ENCODE assay signal across 18 cellular contexts in genomic region chr4:155614111-155614762, GRCh38. TPM values are rescaled to one million over a fixed set of nuclear protein-coding genes. Genes with fewer than 3 reads are reported as not detected.
DNase-seq lines count a peak whose midpoint lies in the region; ATAC-seq, FAIRE-seq and TF ChIP-seq lines count a peak whose summit lies in the region.
"Had no signal": no experiment of that assay in that cellular context is flagged by ENCODE, and none has a peak within 500 bp of the region (broad histone marks: within the 10 kb centered on the region; RNA-seq: fewer than 3 reads in every experiment).

No MANE protein-coding gene starts in this region.

- CTCF ChIA-PET in IMR-90 (lab: Yijun Ruan, JAX) (no interaction called here), RWPE1 (lab: Yijun Ruan, JAX) (no interaction called here)

- H3K79me1 ChIP-seq in IMR-90 (ENCODE audit: low read depth in 1 of 2, low read length in 2 of 2): no peaks in the 10 kb centered on the region

- H2BK15ac ChIP-seq in IMR-90 (ENCODE audit: low read depth, low read length): no peak overlapping the region

- H2AFZ ChIP-seq in IMR-90 (replicated peaks; ENCODE audit: low read length, poor library complexity): no peak overlapping the region

- dilution Hi-C loops in IMR-90 (cut with HindIII; ENCODE audit: low sequenced_read_pairs, unreplicated experiment): no loop called here

- H3K56ac ChIP-seq in IMR-90 (ENCODE audit: extremely low read depth, insufficient read depth, low read length): no peak overlapping the region

- in situ Hi-C loops in IMR-90 (cut with MboI; ENCODE audit: low sequenced_read_pairs): no loop called here

- H4K20me1 ChIP-seq in IMR-90 (ENCODE audit: insufficient read depth, low read length): no peaks in the 10 kb centered on the region

- no peak for TF ChIP-seq CTCF in IMR-90 (conservative IDR thresholded peaks at IDR 0.05; ENCODE audit: low read depth, low read length)
- TF ChIP-seq CTCF in choroid plexus epithelial cell (conservative IDR thresholded peaks at IDR 0.05; ENCODE audit: low read depth, low read length): no peak
- no peak for TF ChIP-seq CTCF in RWPE1 (conservative IDR thresholded peaks at IDR 0.05; ENCODE audit: low read depth)

- H3K23ac ChIP-seq in IMR-90 (ENCODE audit: low read depth, low read length): no peak overlapping the region

- no peak overlapping the region for H2AK9ac ChIP-seq in IMR-90 (replicated peaks; ENCODE audit: low read depth, low read length, poor library complexity)

- H3K27me3 ChIP-seq in IMR-90 (ENCODE audit: control insufficient read depth, insufficient read depth, low read length): no peaks in the 10 kb centered on the region
- H3K27me3 ChIP-seq: SJCRH30 had no signal

- no peak overlapping the region for H2AK5ac ChIP-seq in IMR-90 (ENCODE audit: low read depth, low read length)

- H3K4me2 ChIP-seq in IMR-90 (ENCODE audit: low read depth, low read length): no peak overlapping the region

- H3K9me3 ChIP-seq in IMR-90 (ENCODE audit: control insufficient read depth, insufficient read depth, low read length): no peaks in the 10 kb centered on the region
- H3K9me3 ChIP-seq: SJCRH30 had no signal

- no peaks in the 10 kb centered on the region for H3K36me3 ChIP-seq in IMR-90 (ENCODE audit: control insufficient read depth, insufficient read depth, low read length)
- H3K36me3 ChIP-seq: SJCRH30 had no signal

- H3K14ac ChIP-seq in IMR-90 (replicated peaks; ENCODE audit: low read depth, low read length): no peak overlapping the region

- peak; percentile 93 for ATAC-seq in IMR-90 (ENCODE audit: low read depth)
- no peak for ATAC-seq in HG03442 (IDR thresholded peaks at IDR 0.05; ENCODE audit: unreplicated experiment)

- no peak overlapping the region for H3K27ac ChIP-seq in IMR-90 (ENCODE audit: insufficient read depth, low read length)
- H3K27ac ChIP-seq in RWPE1: no peak overlapping the region
- H3K27ac ChIP-seq: SJCRH30 had no signal

- H4K5ac ChIP-seq in IMR-90 (ENCODE audit: low read depth, low read length): no peak overlapping the region

- no peaks in the 10 kb centered on the region for H3K4me1 ChIP-seq in IMR-90 (ENCODE audit: control insufficient read depth, insufficient read depth, low read length)
- H3K4me1 ChIP-seq: SJCRH30 had no signal

- no CpG with 5 or more reads among the region's 1 CpG for WGBS in IMR-90 (ENCODE audit: extremely low coverage in 2 of 2, insufficient read length in 1 of 2), 2 experiments

- POLR2A ChIA-PET in IMR-90 (lab: Charles Lee; ENCODE audit: unreplicated experiment) (no interaction called here), RWPE1 (lab: Yijun Ruan, JAX; ENCODE audit: low non-redundant PET) (no interaction called here)

- no peak for TF ChIP-seq RAD21 in IMR-90 (IDR thresholded peaks at IDR 0.05; ENCODE audit: low read length)

- DNase-seq in EL: peak; percentile 9
- peak; percentile 77 for DNase-seq in IMR-90
- DNase-seq in choroid plexus epithelial cell (ENCODE audit: low read depth): peak; percentile 41
- peak; percentile 48 for DNase-seq in kidney tubule cell (ENCODE audit: low spot score)
- DNase-seq in H54 (ENCODE audit: insufficient read length, low spot score): no peak
- no peak for DNase-seq in RWPE1 (ENCODE audit: low spot score)
- DNase-seq in NCI-H526 (lab: John Stamatoyannopoulos, UW): no peak
- DNase-seq: ACHN; CD4-positive, CD25-positive, alpha-beta regulatory T cell; GDM1; H7; NCI-H146; NCI-H2081 treated with DMSO at 0.1 percent for 48 hours; NCI-H524 treated with DMSO at 0.1 percent for 48 hours; RPMI8226; SJCRH30 had no signal

- H3K18ac ChIP-seq in IMR-90 (ENCODE audit: low read depth, low read length): no peak overlapping the region

- no TSS peak for BruUV-seq in IMR-90 (replicated peaks; lab: Mats Ljungman, UMichigan)

- no peak overlapping the region for H3K9ac ChIP-seq in IMR-90 (ENCODE audit: low read depth, low read length)

- H3K9me1 ChIP-seq in IMR-90 (ENCODE audit: insufficient read depth, low read length): no peaks in the 10 kb centered on the region

- no peak overlapping the region for H4K8ac ChIP-seq in IMR-90 (ENCODE audit: low read depth in 2 of 2, low read length in 2 of 2)

- intact Hi-C loops in IMR-90 (cut with micrococcal nuclease): no loop called here

- no peak overlapping the region for H2BK5ac ChIP-seq in IMR-90 (ENCODE audit: low read depth, low read length, poor library complexity, severe bottlenecking)

- no peak overlapping the region for H3K4me3 ChIP-seq in IMR-90 (ENCODE audit: insufficient read depth, low read depth, low read length)
- H3K4me3 ChIP-seq in choroid plexus epithelial cell (ENCODE audit: low read depth, low read length): no peak overlapping the region
- H3K4me3 ChIP-seq: SJCRH30 had no signal

- H3K4ac ChIP-seq in IMR-90 (ENCODE audit: low read depth, low read length): no peak overlapping the region

- no peak overlapping the region for H2BK20ac ChIP-seq in IMR-90 (ENCODE audit: low read depth, low read length)

- no peak for FAIRE-seq in H54 (lab: Jason Lieb, UNC)

- no peak overlapping the region for H2BK120ac ChIP-seq in IMR-90 (ENCODE audit: low read depth, low read length)

- no peak overlapping the region for H4K91ac ChIP-seq in IMR-90 (ENCODE audit: insufficient read depth, low read depth, low read length)

- no peak for TF ChIP-seq POLR2A in IMR-90 (IDR thresholded peaks at IDR 0.05; ENCODE audit: low read depth, low read length)
- TF ChIP-seq POLR2A in H54 (IDR thresholded peaks at IDR 0.05; ENCODE audit: low read depth, low read length): no peak

TF ChIP-seq in IMR-90, 13 proteins besides CTCF, POLR2A, EP300 and RAD21:
- TF ChIP-seq ELK1 (IDR thresholded peaks at IDR 0.05; ENCODE audit: borderline replicate concordance, low read depth, low read length) (no peak), RCOR1 (IDR thresholded peaks at IDR 0.05; ENCODE audit: insufficient replicate concordance, low read length) (no peak)

RNA-seq across cellular contexts. Expression of gene GUCY1A1, which starts 52.4 kb away (rescaled TPM):
- total RNA-seq in IMR-90 (2012; rRNA removed): 0.28 and 0.54 TPM in 2 replicates
- 0.11 and 0.19 TPM in 2 replicates for polyA plus RNA-seq in IMR-90 (2012; rRNA removed)
- 0.05 and 0.10 TPM in 2 replicates for polyA plus RNA-seq in IMR-90 (2012; cell fraction: cytosol; rRNA removed)
- polyA plus RNA-seq in IMR-90 (2012; cell fraction: nucleus; rRNA removed; ENCODE audit: low replicate concordance): 0.07 and 0.25 TPM in 2 replicates
- total RNA-seq: OCI-LY7 had no signal
- polyA plus RNA-seq: CD4-positive, CD25-positive, alpha-beta regulatory T cell had no signal

Comparison
In these comparisons a context has a peak if more than half of its experiments do, and no peak if none do; other contexts are left out.
1. DNase-seq: peak in EL (single experiment), IMR-90 (single experiment), choroid plexus epithelial cell (single experiment) and kidney tubule cell (single experiment); none in H54 (single experiment), RWPE1 (single experiment) and NCI-H526 (0 of 2).